ENCODE assay signal across 14 cellular contexts in the genomic region with DNA sequence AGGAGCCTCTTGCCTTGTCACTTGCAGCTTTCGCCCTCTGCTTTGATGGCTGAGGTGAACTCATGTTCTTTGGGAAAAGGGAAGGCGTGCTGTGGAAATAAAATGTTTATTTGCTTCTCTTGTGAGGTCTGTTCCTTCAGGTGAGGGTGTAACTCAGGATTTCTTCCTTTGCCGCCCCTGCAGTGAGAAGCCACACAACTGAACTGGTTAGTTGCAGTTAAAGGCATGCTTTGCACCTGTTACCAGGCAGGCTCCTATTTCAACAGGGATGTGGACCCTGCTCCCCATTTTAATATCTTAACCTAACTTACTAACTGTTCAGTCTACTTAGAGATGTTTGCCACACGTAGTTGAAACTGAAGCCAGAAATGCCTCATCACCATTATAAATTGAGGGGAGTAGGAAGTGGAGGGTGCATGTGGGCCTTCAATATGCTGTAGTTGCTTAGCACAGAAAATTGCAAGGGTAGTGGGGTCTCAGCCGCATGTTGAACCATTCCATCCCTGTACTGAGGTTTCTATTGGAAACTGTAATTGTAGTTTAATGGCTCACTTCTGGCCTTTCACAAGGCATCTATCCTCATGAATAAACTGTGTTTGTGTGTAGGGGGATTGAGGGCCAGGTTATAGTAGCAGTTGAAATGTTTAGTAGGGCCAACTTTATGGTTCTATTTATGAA. TPM values are rescaled to one million over a fixed set of nuclear protein-coding genes. Genes with fewer than 3 reads are reported as not detected.
DNase-seq lines count a peak whose midpoint lies in the region; ATAC-seq and TF ChIP-seq lines count a peak whose summit lies in the region.
"Had no signal": no experiment of that assay in that cellular context is flagged by ENCODE, and none has a peak within 500 bp of the region (broad histone marks: within the 10 kb centered on the region; RNA-seq: fewer than 3 reads in every experiment).

No MANE protein-coding gene starts in this region.

- POLR2A ChIA-PET in activated CD4-positive, alpha-beta T cell treated with anti-CD3 and anti-CD28 coated beads for 36 hours (lab: Charles Lee), result interaction anchor here (0.8 to 1.0 kb wide), 2 partner anchors 8 to 26 kb away, joined by 4 to 6 read pairs; a partner anchor contains a TSS

- H3K27ac ChIP-seq in HL-60 (replicated peaks), result peak overlapping the region; percentile 15

- H3K27me3 ChIP-seq in HL-60 (ENCODE audit: insufficient read depth, poor library complexity, severe bottlenecking), result no peaks in the 10 kb centered on the region

- no peak for TF ChIP-seq CTCF in HL-60 (IDR thresholded peaks at IDR 0.05; ENCODE audit: insufficient read depth, low read length)
- no peak for TF ChIP-seq CTCF in neural crest cell (conservative IDR thresholded peaks at IDR 0.05)

- no peaks in the 10 kb centered on the region for H3K9me3 Mint-ChIP-seq in activated CD4-positive, alpha-beta T cell treated with anti-CD3 and anti-CD28 coated beads for 36 hours (ENCODE audit: low read depth)
- H3K9me3 Mint-ChIP-seq in neural crest cell, result no peaks in the 10 kb centered on the region

- intact Hi-C loops in activated CD4-positive, alpha-beta T cell treated with anti-CD3 and anti-CD28 coated beads for 36 hours (cut with DNase I, micrococcal nuclease), result no loop called here

- in situ Hi-C loops in ACHN (cut with HindIII; ENCODE audit: low pct_ligation_motif_present, low pct_unique_long_range_greater_than_20kb, low sequenced_read_pairs), result no loop called here

- peaks cover 29% of the 10 kb centered on the region for H3K4me1 Mint-ChIP-seq in activated CD4-positive, alpha-beta T cell treated with anti-CD3 and anti-CD28 coated beads for 36 hours
- peaks cover 18% of the 10 kb centered on the region for H3K4me1 Mint-ChIP-seq in neural crest cell

- H3K27ac Mint-ChIP-seq in activated CD4-positive, alpha-beta T cell treated with anti-CD3 and anti-CD28 coated beads for 36 hours, result peak overlapping the region; percentile 53
- H3K27ac Mint-ChIP-seq in neural crest cell (ENCODE audit: unreplicated experiment), result no peak overlapping the region

- H3K27me3 Mint-ChIP-seq in activated CD4-positive, alpha-beta T cell treated with anti-CD3 and anti-CD28 coated beads for 36 hours, result no peaks in the 10 kb centered on the region
- H3K27me3 Mint-ChIP-seq in neural crest cell (ENCODE audit: low read depth), result peaks cover 26% of the 10 kb centered on the region

- no peak overlapping the region for H3K4me3 ChIP-seq in HL-60 (replicated peaks; ENCODE audit: insufficient read depth, low read length)

- H3K4me3 Mint-ChIP-seq in activated CD4-positive, alpha-beta T cell treated with anti-CD3 and anti-CD28 coated beads for 36 hours, result no peak overlapping the region
- peak overlapping the region; percentile 84 for H3K4me3 Mint-ChIP-seq in neural crest cell

- H3K36me3 Mint-ChIP-seq in activated CD4-positive, alpha-beta T cell treated with anti-CD3 and anti-CD28 coated beads for 36 hours (ENCODE audit: low read depth), result peaks cover 79% of the 10 kb centered on the region
- peaks cover 42% of the 10 kb centered on the region for H3K36me3 Mint-ChIP-seq in neural crest cell (ENCODE audit: low read depth)

- CTCF ChIA-PET in activated CD4-positive, alpha-beta T cell treated with anti-CD3 and anti-CD28 coated beads for 36 hours (lab: Charles Lee), result interaction anchor here (0.9 kb wide), 1 partner anchor 63 kb away, joined by 3 read pairs; no protein-coding TSS in a partner anchor

- DNase-seq in activated CD4-positive, alpha-beta T cell treated with anti-CD3 and anti-CD28 coated beads for 36 hours, result no peak
- DNase-seq in activated CD4-positive, alpha-beta T cell treated with anti-CD3 and anti-CD28 coated beads, Interleukin-2, amount 50 U/mL, for 48 hours, result no peak
- DNase-seq in HL-60 (ENCODE audit: low read depth in 1 of 2, low spot score in 1 of 2), result no peak
- peak; percentile 67 for DNase-seq in activated CD8-positive, alpha-beta memory T cell treated with anti-CD3 and anti-CD28 coated beads, Interleukin-2, amount 50 U/mL, for 48 hours
- DNase-seq in neural crest cell (ENCODE audit: low read depth, low spot score), result no peak
- no peak for DNase-seq in islet precursor cell
- DNase-seq in NCI-H1048 (lab: John Stamatoyannopoulos, UW), result no peak
- DNase-seq in ACHN, result no peak
- DNase-seq: activated CD4-positive, alpha-beta T cell treated with anti-CD3 and anti-CD28 coated beads, Interleukin-2, amount 50 U/mL, for 4 hours; DMS79; effector memory CD4-positive, alpha-beta T cell; midbrain; NCI-H1105 treated with DMSO at 0.1 percent for 48 hours; right cardiac atrium had no signal

- ATAC-seq in activated CD4-positive, alpha-beta T cell treated with anti-CD3 and anti-CD28 coated beads for 36 hours, result peak; percentile 14
- ATAC-seq: right cardiac atrium had no signal

RNA-seq across cellular contexts. Expression of a gene that starts 7.9 kb away (rescaled TPM):
- 1,000 to 10,000 TPM; 2,724 to 3,901 TPM for total RNA-seq in activated CD4-positive, alpha-beta T cell treated with anti-CD3 and anti-CD28 coated beads for 36 hours
- total RNA-seq in neural crest cell, result 2,359 and 2,449 TPM in 2 replicates

RNA-seq across cellular contexts. Expression of a gene that starts 12.7 kb away (rescaled TPM):
- 10 to 100 TPM; 27.0 to 30.7 TPM for total RNA-seq in activated CD4-positive, alpha-beta T cell treated with anti-CD3 and anti-CD28 coated beads for 36 hours
- 34.5 and 39.1 TPM in 2 replicates for total RNA-seq in neural crest cell

RNA-seq across cellular contexts. Expression of a gene that starts 25.1 kb away (rescaled TPM):
- total RNA-seq in activated CD4-positive, alpha-beta T cell treated with anti-CD3 and anti-CD28 coated beads for 36 hours, result 10 to 100 TPM; 10.4 to 13.1 TPM
- total RNA-seq in neural crest cell, result 9.0 TPM in 2 replicates

RNA-seq across cellular contexts. Expression of a gene that starts 30.8 kb away (rescaled TPM):
- 1 to 10 TPM; 1.4 to 1.6 TPM for total RNA-seq in activated CD4-positive, alpha-beta T cell treated with anti-CD3 and anti-CD28 coated beads for 36 hours
- total RNA-seq in neural crest cell, result not detected in 2 replicates
